21 cellular contexts compared by ENCODE assay signal in genomic region chr9:121755581-121755980, GRCh38.
A peak's percentile ranks its signal among the peaks of the same experiment; 100 is the strongest.
DNase-seq lines count a peak whose midpoint lies in the region; ATAC-seq and TF ChIP-seq lines count a peak whose summit lies in the region.
"Had no signal": no experiment of that assay in that cellular context is flagged by ENCODE, and none has a peak within 500 bp of the region (broad histone marks: within the 10 kb centered on the region; RNA-seq: fewer than 3 reads in every experiment).

No MANE protein-coding gene starts in this region.

- CTCF ChIA-PET in activated CD8-positive, alpha-beta T cell treated with anti-CD3 and anti-CD28 coated beads, Interleukin-2, amount 10 ng/mL, durations not matched to agents 7 days and 5 days (lab: Charles Lee) = no interaction called here
- CTCF ChIA-PET in activated CD8-positive, alpha-beta T cell treated with anti-CD3 and anti-CD28 coated beads for 36 hours (lab: Charles Lee) = no interaction called here
- CTCF ChIA-PET in GM10248 (lab: Yijun Ruan, JAX) = no interaction called here

- peak overlapping the region; percentile 94 to 96 for H3K27ac ChIP-seq in ascending aorta
- H3K27ac ChIP-seq in lower lobe of right lung = peak overlapping the region; percentile 60
- H3K27ac ChIP-seq: GM23248, KMS-11 had no signal

- no peaks in the 10 kb centered on the region for H3K9me3 Mint-ChIP-seq in activated CD8-positive, alpha-beta T cell treated with anti-CD3 and anti-CD28 coated beads, Interleukin-2, amount 10 ng/mL, durations not matched to agents 7 days and 5 days (ENCODE audit: insufficient read depth)
- no peaks in the 10 kb centered on the region for H3K9me3 Mint-ChIP-seq in activated CD8-positive, alpha-beta T cell treated with anti-CD3 and anti-CD28 coated beads for 36 hours
- H3K9me3 Mint-ChIP-seq in type B pancreatic cell = no peaks in the 10 kb centered on the region
- H3K9me3 Mint-ChIP-seq: CD4-positive, CD25-positive, alpha-beta regulatory T cell had no signal

- H3K36me3 Mint-ChIP-seq in activated CD8-positive, alpha-beta T cell treated with anti-CD3 and anti-CD28 coated beads, Interleukin-2, amount 10 ng/mL, durations not matched to agents 7 days and 5 days (ENCODE audit: low read depth) = no peaks in the 10 kb centered on the region
- H3K36me3 Mint-ChIP-seq in activated CD8-positive, alpha-beta T cell treated with anti-CD3 and anti-CD28 coated beads for 36 hours (ENCODE audit: low read depth) = no peaks in the 10 kb centered on the region
- peaks cover 4% of the 10 kb centered on the region for H3K36me3 Mint-ChIP-seq in type B pancreatic cell
- H3K36me3 Mint-ChIP-seq: CD4-positive, CD25-positive, alpha-beta regulatory T cell had no signal

- H3K4me1 Mint-ChIP-seq in activated CD8-positive, alpha-beta T cell treated with anti-CD3 and anti-CD28 coated beads, Interleukin-2, amount 10 ng/mL, durations not matched to agents 7 days and 5 days (ENCODE audit: low read depth) = no peaks in the 10 kb centered on the region
- H3K4me1 Mint-ChIP-seq in activated CD8-positive, alpha-beta T cell treated with anti-CD3 and anti-CD28 coated beads for 36 hours (ENCODE audit: low read depth) = no peaks in the 10 kb centered on the region
- peaks cover 11% of the 10 kb centered on the region for H3K4me1 Mint-ChIP-seq in type B pancreatic cell (ENCODE audit: unreplicated experiment)
- H3K4me1 Mint-ChIP-seq: B cell; CD4-positive, CD25-positive, alpha-beta regulatory T cell had no signal

- POLR2A ChIA-PET in activated CD8-positive, alpha-beta T cell treated with anti-CD3 and anti-CD28 coated beads, Interleukin-2, amount 10 ng/mL, durations not matched to agents 7 days and 5 days (lab: Charles Lee) = no interaction called here
- POLR2A ChIA-PET in activated CD8-positive, alpha-beta T cell treated with anti-CD3 and anti-CD28 coated beads for 36 hours (lab: Charles Lee) = no interaction called here
- POLR2A ChIA-PET in GM10248 (lab: Yijun Ruan, JAX) = no interaction called here

- no peak overlapping the region for H3K4me3 Mint-ChIP-seq in activated CD8-positive, alpha-beta T cell treated with anti-CD3 and anti-CD28 coated beads, Interleukin-2, amount 10 ng/mL, durations not matched to agents 7 days and 5 days
- H3K4me3 Mint-ChIP-seq in activated CD8-positive, alpha-beta T cell treated with anti-CD3 and anti-CD28 coated beads for 36 hours = no peak overlapping the region
- H3K4me3 Mint-ChIP-seq in type B pancreatic cell = no peak overlapping the region
- H3K4me3 Mint-ChIP-seq: B cell; CD4-positive, CD25-positive, alpha-beta regulatory T cell had no signal

- no peaks in the 10 kb centered on the region for H3K9me3 ChIP-seq in ascending aorta
- H3K9me3 ChIP-seq in lower lobe of right lung = no peaks in the 10 kb centered on the region
- H3K9me3 ChIP-seq: Caco-2 had no signal

- DNase-seq in activated CD8-positive, alpha-beta T cell treated with anti-CD3 and anti-CD28 coated beads, Interleukin-2, amount 10 ng/mL, durations not matched to agents 7 days and 5 days = no peak
- no peak for DNase-seq in activated CD8-positive, alpha-beta T cell treated with anti-CD3 and anti-CD28 coated beads for 36 hours
- DNase-seq in ascending aorta (ENCODE audit: low spot score in 2 of 2) (no peak), lower lobe of right lung (no peak), type B pancreatic cell (ENCODE audit: extremely low spot score, unreplicated experiment) (no peak), T-helper 1 cell (no peak), GM10248 (ENCODE audit: extremely low spot score) (no peak)
- no peak for DNase-seq in stimulated activated naive CD4-positive, alpha-beta T cell (lab: John Stamatoyannopoulos, UW)
- DNase-seq: Caco-2; CD4-positive, CD25-positive, alpha-beta regulatory T cell; GF-D8; GM23248; MV-4-11; NCI-H1694 treated with DMSO at 0.1 percent for 48 hours; NCI-H2107; NCI-H345; NCI-H524 treated with DMSO at 0.1 percent for 48 hours; SHP77 treated with DMSO at 0.1 percent for 48 hours had no signal

- peaks cover 33 to 36% of the 10 kb centered on the region in 2 donors for H3K36me3 ChIP-seq in ascending aorta
- peaks cover 36% of the 10 kb centered on the region for H3K36me3 ChIP-seq in lower lobe of right lung

- H3K4me3 ChIP-seq in ascending aorta (no peak overlapping the region), lower lobe of right lung (no peak overlapping the region)
- H3K4me3 ChIP-seq: GM12878, GM23248 had no signal

- no peak for TF ChIP-seq CTCF in activated CD8-positive, alpha-beta T cell treated with anti-CD3 and anti-CD28 coated beads for 36 hours (IDR thresholded peaks at IDR 0.05)
- TF ChIP-seq CTCF in ascending aorta (IDR thresholded peaks at IDR 0.05) (no peak), lower lobe of right lung (IDR thresholded peaks at IDR 0.05) (no peak), type B pancreatic cell (conservative IDR thresholded peaks at IDR 0.05) (no peak), GM10248 (IDR thresholded peaks at IDR 0.05; ENCODE audit: control extremely low read depth, extremely low read depth, low read depth, missing control alignments) (no peak)

- H3K27me3 ChIP-seq in ascending aorta (no peaks in the 10 kb centered on the region), lower lobe of right lung (ENCODE audit: low read depth) (no peaks in the 10 kb centered on the region)

- intact Hi-C loops in activated CD8-positive, alpha-beta T cell treated with anti-CD3 and anti-CD28 coated beads for 36 hours (cut with micrococcal nuclease) = no loop called here
- intact Hi-C loops in ascending aorta (cut with DNase I) = no loop called here
- intact Hi-C loops in lower lobe of right lung (cut with DNase I) = no loop called here

- ATAC-seq in activated CD8-positive, alpha-beta T cell treated with anti-CD3 and anti-CD28 coated beads, Interleukin-2, amount 10 ng/mL, durations not matched to agents 7 days and 5 days = no peak
- ATAC-seq in activated CD8-positive, alpha-beta T cell treated with anti-CD3 and anti-CD28 coated beads for 36 hours = no peak
- no peak for ATAC-seq in lower lobe of right lung
- ATAC-seq: GM12878 had no signal

- H3K4me1 ChIP-seq in ascending aorta (peaks cover 41 to 67% of the 10 kb centered on the region in 2 donors), lower lobe of right lung (peaks cover 63% of the 10 kb centered on the region)

- peak overlapping the region; percentile 30 for H3K27ac Mint-ChIP-seq in activated CD8-positive, alpha-beta T cell treated with anti-CD3 and anti-CD28 coated beads, Interleukin-2, amount 10 ng/mL, durations not matched to agents 7 days and 5 days
- H3K27ac Mint-ChIP-seq in activated CD8-positive, alpha-beta T cell treated with anti-CD3 and anti-CD28 coated beads for 36 hours = no peak overlapping the region
- H3K27ac Mint-ChIP-seq in type B pancreatic cell = peak overlapping the region; percentile 48
- H3K27ac Mint-ChIP-seq: B cell; CD4-positive, CD25-positive, alpha-beta regulatory T cell had no signal

- H3K27me3 Mint-ChIP-seq in activated CD8-positive, alpha-beta T cell treated with anti-CD3 and anti-CD28 coated beads, Interleukin-2, amount 10 ng/mL, durations not matched to agents 7 days and 5 days (ENCODE audit: low read depth) = no peaks in the 10 kb centered on the region
- no peaks in the 10 kb centered on the region for H3K27me3 Mint-ChIP-seq in activated CD8-positive, alpha-beta T cell treated with anti-CD3 and anti-CD28 coated beads for 36 hours
- no peaks in the 10 kb centered on the region for H3K27me3 Mint-ChIP-seq in type B pancreatic cell
- H3K27me3 Mint-ChIP-seq: B cell; CD4-positive, CD25-positive, alpha-beta regulatory T cell had no signal
